In genomic region chr7:41826641-41827040, GRCh38 we compare ENCODE assay signal across 20 cellular contexts.
DNase-seq lines count a peak whose midpoint lies in the region; ATAC-seq, FAIRE-seq and TF ChIP-seq lines count a peak whose summit lies in the region.
"Had no signal": no experiment of that assay in that cellular context is flagged by ENCODE, and none has a peak within 500 bp of the region (broad histone marks: within the 10 kb centered on the region; RNA-seq: fewer than 3 reads in every experiment).

No MANE protein-coding gene starts in this region.

- peaks cover 3% of the 10 kb centered on the region; the same call in 2 of the 3 replicates for H3K4me1 Mint-ChIP-seq in GM23338
- H3K4me1 Mint-ChIP-seq: CD4-positive, CD25-positive, alpha-beta regulatory T cell had no signal

- H3K9me3 ChIP-seq in SK-N-SH (no peaks in the 10 kb centered on the region), GM12878 (replicated peaks; ENCODE audit: control insufficient read depth, insufficient read depth, low read length) (peaks cover 4% of the 10 kb centered on the region; the same call in 2 of the 3 replicates)
- H3K9me3 ChIP-seq: MG63, SJSA1 had no signal

- no peaks in the 10 kb centered on the region for H3K36me3 ChIP-seq in SK-N-SH (replicated peaks in 1 of 2; ENCODE audit: control insufficient read depth in 1 of 2, insufficient read depth in 2 of 2, low read length in 1 of 2)
- no peaks in the 10 kb centered on the region for H3K36me3 ChIP-seq in GM12878 (ENCODE audit: control insufficient read depth in 2 of 2, insufficient read depth in 2 of 2, low read length in 1 of 2)
- no peaks in the 10 kb centered on the region for H3K36me3 ChIP-seq in GM23338 (ENCODE audit: insufficient read depth)
- H3K36me3 ChIP-seq: BLaER1, MG63, SJSA1 had no signal

- H3K4me1 ChIP-seq in SK-N-SH (ENCODE audit: control insufficient read depth in 1 of 2, insufficient read depth in 2 of 2, low read depth in 1 of 2, low read length in 1 of 2) (peaks cover 0 to 36% of the 10 kb centered on the region in 2 experiments; a peak in 2 of 4 replicates), GM12878 (ENCODE audit: control insufficient read depth, insufficient read depth, low read length) (no peaks in the 10 kb centered on the region; the same call in 1 of the 2 replicates), GM23338 (ENCODE audit: insufficient read depth) (no peaks in the 10 kb centered on the region)

- no peak overlapping the region for H3K4me3 Mint-ChIP-seq in GM23338
- H3K4me3 Mint-ChIP-seq: CD4-positive, CD25-positive, alpha-beta regulatory T cell had no signal

- intact Hi-C loops in GM12878 (cut with micrococcal nuclease; ENCODE audit: unreplicated experiment), result no loop called here

- FAIRE-seq in GM12878 (lab: Jason Lieb, UNC) (no peak), urothelium cell line (lab: Jason Lieb, UNC) (peak; percentile 78)
- FAIRE-seq: HTR-8/SVneo had no signal

- H3K9me2 ChIP-seq in SK-N-SH (no peaks in the 10 kb centered on the region), GM23338 (ENCODE audit: insufficient read depth) (peaks cover 6% of the 10 kb centered on the region; the same call in 1 of the 2 replicates)

- ATAC-seq in SK-N-SH treated with all-trans-retinoic acid at 6 μM for 48 hours (no peak; the same call in 2 of the 3 replicates), HG03442 (IDR thresholded peaks at IDR 0.05; ENCODE audit: unreplicated experiment) (peak; percentile 54), GM12878 (no peak), GM23338 (no peak)

- peaks cover 6% of the 10 kb centered on the region for H3K27me3 Mint-ChIP-seq in GM23338 (ENCODE audit: insufficient read depth, low read depth, poor library complexity)
- H3K27me3 Mint-ChIP-seq: CD4-positive, CD25-positive, alpha-beta regulatory T cell had no signal

- no peak overlapping the region for H2AFZ ChIP-seq in SK-N-SH (ENCODE audit: low read depth)
- H2AFZ ChIP-seq in GM12878 (ENCODE audit: control insufficient read depth, low read depth, low read length), result no peak overlapping the region; the same call in 1 of the 2 replicates
- H2AFZ ChIP-seq in GM23338, result no peak overlapping the region

- CTCF ChIA-PET in SK-N-SH (lab: Yijun Ruan, JAX) (no interaction called here), GM12878 (lab: Yijun Ruan, JAX) (interaction anchor here (0.6 to 1.3 kb wide), 3 partner anchors 9 to 117 kb away, joined by 3 read pairs; no protein-coding TSS in a partner anchor)

- no peak for DNase-seq in SK-N-SH
- no peak for DNase-seq in GM12878 (ENCODE audit: low read depth, low spot score)
- no peak for DNase-seq in urothelium cell line (ENCODE audit: low spot score)
- no peak for DNase-seq in GM23338 (ENCODE audit: low spot score)
- DNase-seq in activated CD4-positive, CD25-positive, alpha-beta regulatory T cell treated with anti-CD3 and anti-CD28 coated beads, Interleukin-2, amount 50 U/mL, for 72 hours, result no peak
- DNase-seq in effector CD8-positive, alpha-beta T cell (lab: John Stamatoyannopoulos, UW), result no peak
- DNase-seq: CD4-positive, CD25-positive, alpha-beta regulatory T cell; DMS153; H7; KBM-7; MG63; NCI-H446 treated with DMSO at 0.1 percent for 48 hours; NCI-H526; Right ventricle myocardium superior had no signal

- H4K20me1 ChIP-seq in SK-N-SH (ENCODE audit: insufficient read depth), result no peaks in the 10 kb centered on the region
- no peaks in the 10 kb centered on the region for H4K20me1 ChIP-seq in GM12878 (ENCODE audit: control insufficient read depth, insufficient read depth)
- H4K20me1 ChIP-seq in GM23338 (replicated peaks; ENCODE audit: insufficient read depth), result no peaks in the 10 kb centered on the region
- H4K20me1 ChIP-seq: BLaER1 had no signal

- no peak for TF ChIP-seq EP300 in SK-N-SH (IDR thresholded peaks at IDR 0.05; ENCODE audit: borderline replicate concordance in 1 of 2, low read depth in 1 of 2, low read length in 1 of 2)
- no peak for TF ChIP-seq EP300 in GM12878 (IDR thresholded peaks at IDR 0.05; ENCODE audit: borderline replicate concordance in 1 of 2, control insufficient read depth in 1 of 2, low read depth in 2 of 2, low read length in 2 of 2)

- BruUV-seq in GM12878 (replicated peaks; lab: Mats Ljungman, UMichigan), result no TSS peak

- no peaks in the 10 kb centered on the region for H3K27me3 ChIP-seq in SK-N-SH (ENCODE audit: insufficient read depth)
- H3K27me3 ChIP-seq in GM12878 (replicated peaks in 1 of 2; ENCODE audit: control insufficient read depth in 2 of 2, insufficient read depth in 2 of 2, low read length in 1 of 2), result no peaks in the 10 kb centered on the region
- H3K27me3 ChIP-seq in GM23338 (ENCODE audit: insufficient read depth), result no peaks in the 10 kb centered on the region
- H3K27me3 ChIP-seq: BLaER1, MG63, SJSA1 had no signal

- in situ Hi-C loops in GM12878 (cut with MboI), result no loop called here

- H3K9ac ChIP-seq in SK-N-SH (no peak overlapping the region), GM12878 (ENCODE audit: control insufficient read depth, insufficient read depth, low read length) (no peak overlapping the region)
- H3K9ac ChIP-seq: BLaER1 had no signal

- peaks cover 7% of the 10 kb centered on the region; the same call in 2 of the 3 replicates for H3K36me3 Mint-ChIP-seq in GM23338 (ENCODE audit: low read depth)
- H3K36me3 Mint-ChIP-seq: CD4-positive, CD25-positive, alpha-beta regulatory T cell had no signal

- SMC1A ChIA-PET in GM12878 (lab: Charles Lee; ENCODE audit: uncharacterized antibody, unreplicated experiment), result interaction anchor here (1.9 kb wide), 1 partner anchor 16 kb away, joined by 6 read pairs; no protein-coding TSS in a partner anchor

- TF ChIP-seq CTCF in SK-N-SH (IDR thresholded peaks at IDR 0.05) (no peak), GM12878 (IDR thresholded peaks at IDR 0.05 in 2 of 3, conservative IDR thresholded peaks at IDR 0.05 in 1 of 3; ENCODE audit: control insufficient read depth in 2 of 3, extremely low read depth in 1 of 3, insufficient read depth in 1 of 3, low read depth in 3 of 3, low read length in 3 of 3) (no peak), GM23338 (conservative IDR thresholded peaks at IDR 0.05; ENCODE audit: low read depth in 2 of 2) (no peak)

- H3K27ac Mint-ChIP-seq in GM23338, result no peak overlapping the region
- H3K27ac Mint-ChIP-seq: CD4-positive, CD25-positive, alpha-beta regulatory T cell had no signal

- TF ChIP-seq RAD21 in SK-N-SH (IDR thresholded peaks at IDR 0.05; ENCODE audit: low read length), result no peak
- no peak for TF ChIP-seq RAD21 in GM12878 (IDR thresholded peaks at IDR 0.05; ENCODE audit: insufficient read depth, low read depth, low read length)

- H3K9me3 Mint-ChIP-seq in GM23338, result peaks cover 8% of the 10 kb centered on the region

- 40% methylated on average over 1 of the region's 1 CpG for WGBS in SK-N-SH (ENCODE audit: low lambda C conversion rate)
- 40% methylated on average over 1 of the region's 1 CpG for WGBS in GM12878 (ENCODE audit: insufficient coverage, insufficient replicate concordance, low lambda C conversion rate, missing lambda C conversion rate)

- H3F3A ChIP-seq in SK-N-SH (replicated peaks; ENCODE audit: insufficient read depth) (peaks cover 6% of the 10 kb centered on the region), GM23338 (replicated peaks; ENCODE audit: low read depth) (no peaks in the 10 kb centered on the region)

- RAD21 ChIA-PET in GM12878 (lab: Charles Lee; ENCODE audit: unreplicated experiment), result no interaction called here

- H3K4me3 ChIP-seq in SK-N-SH (ENCODE audit: low read depth in 2 of 2, low read length in 1 of 2), result no peak overlapping the region
- no peak overlapping the region for H3K4me3 ChIP-seq in GM12878
- no peak overlapping the region for H3K4me3 ChIP-seq in GM23338
- H3K4me3 ChIP-seq: BLaER1, MG63, SJSA1 had no signal

- TF ChIP-seq POLR2A in GM12878 (IDR thresholded peaks at IDR 0.05; ENCODE audit: low read depth, low read length), result no peak

- no peak overlapping the region for H3K4me2 ChIP-seq in SK-N-SH
- no peak overlapping the region for H3K4me2 ChIP-seq in GM12878 (ENCODE audit: control insufficient read depth, insufficient read depth)
- H3K4me2 ChIP-seq in GM23338, result no peak overlapping the region
- H3K4me2 ChIP-seq: BLaER1 had no signal

- H3K27ac ChIP-seq in SK-N-SH (ENCODE audit: low read depth in 2 of 2, low read length in 1 of 2) (no peak overlapping the region), GM12878 (ENCODE audit: control insufficient read depth, insufficient read depth) (no peak overlapping the region), GM23338 (ENCODE audit: low read depth) (no peak overlapping the region)
- H3K27ac ChIP-seq: 22Rv1, BLaER1, SJSA1 had no signal

- POLR2A ChIA-PET in SK-N-SH (lab: Yijun Ruan, JAX), result no interaction called here
- POLR2A ChIA-PET in GM12878 (lab: Charles Lee), result interaction anchor here (0.8 to 1.4 kb wide), 3 partner anchors 8 to 18 kb away, joined by 3 to 5 read pairs (median 3); no protein-coding TSS in a partner anchor

- no peaks in the 10 kb centered on the region for H3K79me2 ChIP-seq in SK-N-SH (ENCODE audit: insufficient read depth)
- no peaks in the 10 kb centered on the region for H3K79me2 ChIP-seq in GM12878 (ENCODE audit: control insufficient read depth, insufficient read depth, low read length)
- H3K79me2 ChIP-seq in GM23338 (replicated peaks; ENCODE audit: insufficient read depth), result no peaks in the 10 kb centered on the region

TF ChIP-seq in SK-N-SH treated with all-trans-retinoic acid at 6 μM for 48 hours, 23 proteins besides CTCF, POLR2A, EP300 and RAD21:
- peak; percentile 8; the same call in 1 of the 2 replicates for TF ChIP-seq CSDC2 (CRISPR knock-in tag; IDR thresholded peaks at IDR 0.05)
- TF ChIP-seq GLIS3 (CRISPR knock-in tag; IDR thresholded peaks at IDR 0.05), result no peak

TF ChIP-seq in GM12878, 131 proteins besides CTCF, POLR2A, EP300 and RAD21 (continues in another document):
- TF ChIP-seq RUNX3 (IDR thresholded peaks at IDR 0.05; ENCODE audit: low read length), result peak; percentile 67
- no peak for TF ChIP-seq TCF3 (IDR thresholded peaks at IDR 0.05; ENCODE audit: borderline replicate concordance, insufficient read depth, low read depth, low read length)
- TF ChIP-seq NFIC (IDR thresholded peaks at IDR 0.05; ENCODE audit: low read depth, low read length), result 0 out of 2 replicates have a peak, but pooled peaks have one; percentile 37
- TF ChIP-seq IKZF1 (conservative IDR thresholded peaks at IDR 0.05), result peak; percentile 30; the same call in 1 of the 2 replicates
- TF ChIP-seq IKZF2 (IDR thresholded peaks at IDR 0.05), result peak; percentile 15 to 31; a peak in 2 of 4 replicates
